Comparison of ENCODE assay signal across 8 cellular contexts in genomic region chr19:40576181-40576584, GRCh38. TPM values are rescaled to one million over a fixed set of nuclear protein-coding genes. Genes with fewer than 3 reads are reported as not detected.
A peak's percentile ranks its signal among the peaks of the same experiment; 100 is the strongest.
DNase-seq lines count a peak whose midpoint lies in the region; TF ChIP-seq lines count a peak whose summit lies in the region.

No MANE protein-coding gene starts in this region.

- H3K4me1 Mint-ChIP-seq in endodermal cell (peaks cover 3% of the 10 kb centered on the region), neural progenitor cell (peaks cover 7% of the 10 kb centered on the region)

- peak overlapping the region; percentile 78 for H3K4me3 Mint-ChIP-seq in endodermal cell
- H3K4me3 Mint-ChIP-seq in neural progenitor cell, result peak overlapping the region; percentile 85

- 0 to 8% methylated on average over 1 to 18 of the region's 19 CpGs for WGBS in endodermal cell (ENCODE audit: insufficient coverage in 1 of 2, insufficient read length in 1 of 2), 2 experiments

- H3K27ac ChIP-seq in DOHH2 (ENCODE audit: low read depth, low read length), result no peak overlapping the region
- H3K27ac ChIP-seq in RWPE1, result peak overlapping the region; percentile 72
- H3K27ac ChIP-seq in endodermal cell (ENCODE audit: low read depth, low read length), result no peak overlapping the region
- H3K27ac ChIP-seq in neural progenitor cell, result no peak overlapping the region

- H3K79me2 ChIP-seq in DOHH2 (ENCODE audit: control insufficient read depth, low read length), result peaks cover 9% of the 10 kb centered on the region
- no peaks in the 10 kb centered on the region for H3K79me2 ChIP-seq in neural progenitor cell (ENCODE audit: low read depth)

- H3K27me3 ChIP-seq in DOHH2 (ENCODE audit: control insufficient read depth, low read length), result no peaks in the 10 kb centered on the region
- H3K27me3 ChIP-seq in H7 (ENCODE audit: control insufficient read depth, insufficient read depth, low read length), result no peaks in the 10 kb centered on the region; the same call in 1 of the 2 replicates
- H3K27me3 ChIP-seq in endodermal cell (ENCODE audit: control insufficient read depth, insufficient read depth, low read length, poor library complexity, severe bottlenecking), result no peaks in the 10 kb centered on the region
- H3K27me3 ChIP-seq in neural progenitor cell, result peaks cover 13% of the 10 kb centered on the region

- H3K9me3 ChIP-seq in DOHH2 (ENCODE audit: control insufficient read depth, insufficient read depth, low read length) (no peaks in the 10 kb centered on the region), endodermal cell (ENCODE audit: control insufficient read depth, low read length) (no peaks in the 10 kb centered on the region), neural progenitor cell (ENCODE audit: low read depth) (no peaks in the 10 kb centered on the region)

- POLR2A ChIA-PET in RWPE1 (lab: Yijun Ruan, JAX; ENCODE audit: low non-redundant PET), result no interaction called here

- H3K4me1 ChIP-seq in DOHH2 (ENCODE audit: control insufficient read depth, low read length), result peaks cover 27% of the 10 kb centered on the region
- no peaks in the 10 kb centered on the region for H3K4me1 ChIP-seq in endodermal cell (ENCODE audit: control insufficient read depth, insufficient read depth, low read length)
- H3K4me1 ChIP-seq in neural progenitor cell, result no peaks in the 10 kb centered on the region

- H3F3A ChIP-seq in DOHH2 (ENCODE audit: control insufficient read depth, insufficient read depth) (no peaks in the 10 kb centered on the region), neural progenitor cell (ENCODE audit: low read depth) (peaks cover 26% of the 10 kb centered on the region)

- H3K27me3 Mint-ChIP-seq in endodermal cell (ENCODE audit: insufficient read depth), result peaks cover 15% of the 10 kb centered on the region
- peaks cover 10% of the 10 kb centered on the region for H3K27me3 Mint-ChIP-seq in neural progenitor cell (ENCODE audit: insufficient read depth, low read depth)

- intact Hi-C loops in posterior vena cava (cut with DNase I), result no loop called here

- peak; percentile 81 for DNase-seq in H7
- DNase-seq in RWPE1 (ENCODE audit: low spot score), result no peak
- peak; percentile 76 for DNase-seq in endodermal cell
- peak; percentile 36 for DNase-seq in neural progenitor cell (ENCODE audit: low spot score)
- no peak for DNase-seq in NCI-H2196 treated with DMSO at 0.1 percent for 48 hours (lab: John Stamatoyannopoulos, UW; ENCODE audit: unreplicated experiment)
- no peak for DNase-seq in DMS153 (lab: John Stamatoyannopoulos, UW)
- DNase-seq in posterior vena cava (ENCODE audit: low spot score), result no peak

- peak overlapping the region; percentile 96 for H3K4me2 ChIP-seq in DOHH2 (ENCODE audit: low read length)
- peak overlapping the region; percentile 92 for H3K4me2 ChIP-seq in neural progenitor cell

- TF ChIP-seq CTCF in DOHH2 (IDR thresholded peaks at IDR 0.05; ENCODE audit: low read depth, low read length, poor library complexity, severe bottlenecking) (no peak), RWPE1 (conservative IDR thresholded peaks at IDR 0.05; ENCODE audit: low read depth) (no peak), endodermal cell (conservative IDR thresholded peaks at IDR 0.05) (no peak), neural progenitor cell (IDR thresholded peaks at IDR 0.05) (no peak)

- CTCF ChIA-PET in RWPE1 (lab: Yijun Ruan, JAX), result no interaction called here

- H4K20me1 ChIP-seq in DOHH2 (ENCODE audit: control insufficient read depth, insufficient read depth, low read depth, low read length) (no peaks in the 10 kb centered on the region), neural progenitor cell (ENCODE audit: low read depth) (no peaks in the 10 kb centered on the region)

- peaks cover 16% of the 10 kb centered on the region for H3K36me3 Mint-ChIP-seq in endodermal cell (ENCODE audit: low read depth)
- H3K36me3 Mint-ChIP-seq in neural progenitor cell, result peaks cover 2% of the 10 kb centered on the region

- no peaks in the 10 kb centered on the region for H3K9me2 ChIP-seq in DOHH2 (replicated peaks; ENCODE audit: control insufficient read depth, low read length)

- peak overlapping the region; percentile 99 for H3K4me3 ChIP-seq in DOHH2 (ENCODE audit: low read length)
- peak overlapping the region; percentile 82 for H3K4me3 ChIP-seq in H7 (ENCODE audit: insufficient read depth, low read depth, low read length)
- peak overlapping the region; percentile 92 for H3K4me3 ChIP-seq in endodermal cell (ENCODE audit: low read length)
- H3K4me3 ChIP-seq in neural progenitor cell, result peak overlapping the region; percentile 95

- peaks cover 23% of the 10 kb centered on the region for H3K36me3 ChIP-seq in DOHH2 (ENCODE audit: control insufficient read depth, low read length)
- peaks cover 3% of the 10 kb centered on the region; the same call in 1 of the 2 replicates for H3K36me3 ChIP-seq in H7 (replicated peaks; ENCODE audit: control insufficient read depth, insufficient read depth, low read length)
- peaks cover 22% of the 10 kb centered on the region for H3K36me3 ChIP-seq in endodermal cell (ENCODE audit: control insufficient read depth, insufficient read depth, low read length)
- H3K36me3 ChIP-seq in neural progenitor cell, result no peaks in the 10 kb centered on the region

- H2AFZ ChIP-seq in neural progenitor cell (replicated peaks), result peak overlapping the region; percentile 94

- H3K9ac ChIP-seq in endodermal cell (ENCODE audit: extremely low read depth, low read length, poor library complexity, severe bottlenecking), result peak overlapping the region; percentile 64
- H3K9ac ChIP-seq in neural progenitor cell, result no peak overlapping the region

- H3K9me3 Mint-ChIP-seq in endodermal cell (no peaks in the 10 kb centered on the region), neural progenitor cell (no peaks in the 10 kb centered on the region)

- H3K27ac Mint-ChIP-seq in endodermal cell, result no peak overlapping the region
- H3K27ac Mint-ChIP-seq in neural progenitor cell, result no peak overlapping the region

RNA-seq across cellular contexts. Expression of gene SHKBP1, which starts 0.5 kb away (rescaled TPM):
- total RNA-seq in H7 (2014; rRNA removed; shearing (Covaris generic)), result 52.3 and 58.2 TPM in 2 replicates
- total RNA-seq in endodermal cell (100 to 1,000 TPM; 110 TPM), neural progenitor cell (ENCODE audit: low replicate concordance) (20.6 and 63.7 TPM in 2 replicates), posterior vena cava (10 to 100 TPM; 43.8 to 45.3 TPM)
- polyA plus RNA-seq in endodermal cell (2013, experiment 1 of 2), result 90.9 TPM
- polyA plus RNA-seq in endodermal cell (2013, experiment 2 of 2), result 81.4 TPM

RNA-seq across cellular contexts. Expression of gene LTBP4, which starts 25.0 kb away (rescaled TPM):
- 54.6 and 83.1 TPM in 2 replicates for total RNA-seq in H7 (2014; rRNA removed; shearing (Covaris generic))
- total RNA-seq in endodermal cell (100 to 1,000 TPM; 104 to 133 TPM), neural progenitor cell (ENCODE audit: low replicate concordance) (24.7 and 70.0 TPM in 2 replicates), posterior vena cava (100 to 1,000 TPM; 200 to 265 TPM)
- 219 TPM for polyA plus RNA-seq in endodermal cell (2013, experiment 1 of 2)
- 194 TPM for polyA plus RNA-seq in endodermal cell (2013, experiment 2 of 2)

Comparison
In these comparisons a context has a peak if more than half of its experiments do, and no peak if none do; other contexts are left out.
1. DNase-seq: peak in H7 (single experiment), endodermal cell (single experiment) and neural progenitor cell (single experiment); none in RWPE1 (single experiment), NCI-H2196 treated with DMSO at 0.1 percent for 48 hours (single experiment), DMS153 (single experiment) and posterior vena cava (single experiment).
2. Peak in every context shown above with its lines, with median percentiles within 50 percentile points of each other: H3K4me3 ChIP-seq.